9 cellular contexts compared by ENCODE assay signal in genomic region chr19:4181053-4181508, GRCh38. TPM values are rescaled to one million over a fixed set of nuclear protein-coding genes. Genes with fewer than 3 reads are reported as not detected.
DNase-seq lines count a peak whose midpoint lies in the region; ATAC-seq, FAIRE-seq and TF ChIP-seq lines count a peak whose summit lies in the region.
"Had no signal": no experiment of that assay in that cellular context is flagged by ENCODE, and none has a peak within 500 bp of the region (broad histone marks: within the 10 kb centered on the region; RNA-seq: fewer than 3 reads in every experiment).

No MANE protein-coding gene starts in this region.

- no peaks in the 10 kb centered on the region for H3K27me3 ChIP-seq in GM12878 (replicated peaks in 1 of 2; ENCODE audit: control insufficient read depth in 2 of 2, insufficient read depth in 2 of 2, low read length in 1 of 2)
- no peaks in the 10 kb centered on the region for H3K27me3 ChIP-seq in body of pancreas

- DNase-seq in CMK (ENCODE audit: low read depth) (peak; percentile 45), MV-4-11 (lab: John Stamatoyannopoulos, UW) (peak; percentile 42), GM12878 (ENCODE audit: low read depth, low spot score) (no peak), natural killer cell (no peak), body of pancreas (no peak), Right ventricle myocardium superior (no peak), SHP77 treated with DMSO at 0.1 percent for 48 hours (lab: John Stamatoyannopoulos, UW) (no peak)

- H3K4me3 ChIP-seq in GM12878 = peak overlapping the region; percentile 83
- H3K4me3 ChIP-seq in body of pancreas = no peak overlapping the region

- RAD21 ChIA-PET in GM12878 (lab: Charles Lee; ENCODE audit: unreplicated experiment) = no interaction called here

- 33% methylated on average over 1 of the region's 2 CpGs for WGBS in GM12878 (ENCODE audit: insufficient coverage, insufficient replicate concordance, low lambda C conversion rate, missing lambda C conversion rate)
- 39 to 50% methylated on average over 2 of the region's 2 CpGs for whole genome bisulfite sequencing in body of pancreas, 2 donors

- no TSS peak for BruUV-seq in GM12878 (replicated peaks; lab: Mats Ljungman, UMichigan)

- intact Hi-C loops in GM12878 (cut with micrococcal nuclease; ENCODE audit: unreplicated experiment) (loop anchor here (10.0 kb wide), 1 partner anchor 116 kb away; the partner anchor contains the start of gene ZBTB7A), natural killer cell (cut with micrococcal nuclease) (no loop called here), body of pancreas (cut with DNase I) (loop anchor here (10.0 kb wide), 1 partner anchor 176 kb away; the partner anchor contains the start of gene PIAS4), Right ventricle myocardium superior (cut with DNase I) (loop anchor here (10.0 kb wide), 1 partner anchor 176 kb away; the partner anchor contains the start of gene PIAS4)

- peak overlapping the region; percentile 18; the same call in 1 of the 2 replicates for H3K9ac ChIP-seq in GM12878 (ENCODE audit: control insufficient read depth, insufficient read depth, low read length)

- H3K27me3 Mint-ChIP-seq in natural killer cell (ENCODE audit: low read depth in 2 of 2) = peaks cover 0 to 4% of the 10 kb centered on the region in 2 donors

- H3K4me2 ChIP-seq in GM12878 (ENCODE audit: control insufficient read depth, insufficient read depth) = peak overlapping the region; percentile 61

- in situ Hi-C loops in GM12878 (cut with MboI) = loop anchor here (5.0 kb wide), 1 partner anchor 194 kb away; the partner anchor contains the start of gene EEF2

- no peak for TF ChIP-seq CTCF in GM12878 (IDR thresholded peaks at IDR 0.05 in 2 of 3, conservative IDR thresholded peaks at IDR 0.05 in 1 of 3; ENCODE audit: control insufficient read depth in 2 of 3, extremely low read depth in 1 of 3, insufficient read depth in 1 of 3, low read depth in 3 of 3, low read length in 3 of 3)
- TF ChIP-seq CTCF in natural killer cell (IDR thresholded peaks at IDR 0.05) = no peak
- no peak for TF ChIP-seq CTCF in body of pancreas (IDR thresholded peaks at IDR 0.05)

- FAIRE-seq in GM12878 (lab: Jason Lieb, UNC) = no peak

- ATAC-seq in GM12878 (peak; percentile 40), natural killer cell (no peak), body of pancreas (no peak), Right ventricle myocardium superior (ENCODE audit: poor library complexity) (no peak), HG03521 (IDR thresholded peaks at IDR 0.05; ENCODE audit: unreplicated experiment) (no peak)

- POLR2A ChIA-PET in GM12878 (lab: Charles Lee) = no interaction called here

- peak overlapping the region; percentile 61 for H3K4me3 Mint-ChIP-seq in natural killer cell

- H3K36me3 ChIP-seq in GM12878 (ENCODE audit: control insufficient read depth in 2 of 2, insufficient read depth in 2 of 2, low read length in 1 of 2) (no peaks in the 10 kb centered on the region), body of pancreas (replicated peaks in 1 of 2; ENCODE audit: insufficient read depth in 1 of 2, low read depth in 2 of 2) (no peaks in the 10 kb centered on the region)

- H3K9me3 ChIP-seq in GM12878 (replicated peaks; ENCODE audit: control insufficient read depth, insufficient read depth, low read length) = no peaks in the 10 kb centered on the region
- H3K9me3 ChIP-seq in body of pancreas = no peaks in the 10 kb centered on the region

- peak overlapping the region; percentile 74 to 95 for H3K27ac Mint-ChIP-seq in natural killer cell

- peaks cover 22 to 38% of the 10 kb centered on the region in 2 donors for H3K4me1 Mint-ChIP-seq in natural killer cell

- H2AFZ ChIP-seq in GM12878 (ENCODE audit: control insufficient read depth, low read depth, low read length) = no peak overlapping the region

- TF ChIP-seq POLR2A in GM12878 (IDR thresholded peaks at IDR 0.05; ENCODE audit: low read depth, low read length) (no peak), body of pancreas (IDR thresholded peaks at IDR 0.05) (no peak)

- no peak for TF ChIP-seq RAD21 in GM12878 (IDR thresholded peaks at IDR 0.05; ENCODE audit: insufficient read depth, low read depth, low read length)

- SMC1A ChIA-PET in GM12878 (lab: Charles Lee; ENCODE audit: uncharacterized antibody, unreplicated experiment) = no interaction called here

- peak overlapping the region; percentile 17; the same call in 1 of the 2 replicates for H3K27ac ChIP-seq in GM12878 (ENCODE audit: control insufficient read depth, insufficient read depth)
- H3K27ac ChIP-seq in body of pancreas = no peak overlapping the region

- H4K20me1 ChIP-seq in GM12878 (ENCODE audit: control insufficient read depth, insufficient read depth) = no peaks in the 10 kb centered on the region

- no peaks in the 10 kb centered on the region for H3K36me3 Mint-ChIP-seq in natural killer cell

- TF ChIP-seq EP300 in GM12878 (IDR thresholded peaks at IDR 0.05; ENCODE audit: borderline replicate concordance in 1 of 2, control insufficient read depth in 1 of 2, low read depth in 2 of 2, low read length in 2 of 2) = no peak

- H3K79me2 ChIP-seq in GM12878 (ENCODE audit: control insufficient read depth, insufficient read depth, low read length) = peaks cover 14% of the 10 kb centered on the region

- peaks cover 15% of the 10 kb centered on the region for H3K4me1 ChIP-seq in GM12878 (ENCODE audit: control insufficient read depth, insufficient read depth, low read length)
- peaks cover 25% of the 10 kb centered on the region for H3K4me1 ChIP-seq in body of pancreas

- CTCF ChIA-PET in GM12878 (lab: Yijun Ruan, JAX) = interaction anchor here (0.5 to 0.6 kb wide), 3 partner anchors 13 to 41 kb away, joined by 3 read pairs; no protein-coding TSS in a partner anchor

- H3K9me3 Mint-ChIP-seq in natural killer cell = no peaks in the 10 kb centered on the region

RNA-seq across cellular contexts. Expression of gene SIRT6, which starts 1.3 kb away (rescaled TPM):
- 24.5 and 25.2 TPM in 2 replicates for total RNA-seq in GM12878 (2013; cell fraction: nucleolus; rRNA removed)
- total RNA-seq in GM12878 (2014; rRNA removed) = 25.6 and 26.0 TPM in 2 replicates
- 8.3 and 8.7 TPM in 2 replicates for total RNA-seq in GM12878 (2014; rRNA removed; fragmentation: Illumina TruSeq; extraction: Trizol)
- total RNA-seq in GM12878 (2021) = 36.3 and 39.5 TPM in 2 replicates
- polyA plus RNA-seq in GM12878 (2011; ENCODE audit: low read depth) = 9.0 TPM
- polyA plus RNA-seq in GM12878 (2011; rRNA removed) = 10.0 and 22.4 TPM in 2 replicates
- 34.9 and 58.8 TPM in 2 replicates for polyA plus RNA-seq in GM12878 (2011; cell fraction: cytosol; rRNA removed)
- polyA plus RNA-seq in GM12878 (2011; cell fraction: nucleus; rRNA removed) = 77.1 and 95.7 TPM in 2 replicates
- 29.2 and 32.3 TPM in 2 replicates for polyA plus RNA-seq in GM12878 (2012)
- polyA plus RNA-seq in GM12878 (2014; fragmentation: Illumina TruSeq; extraction: Trizol) = 0.60 and 6.7 TPM in 2 replicates
- polyA plus RNA-seq in GM12878 (2014; fragmentation: Nextera tagmentation; extraction: Ambion mirVana) = 1 to 10 TPM; 1.3 to 1.5 TPM
- polyA plus RNA-seq in GM12878 (2014; rRNA removed) = 49.6 and 60.3 TPM in 2 replicates
- 10 to 100 TPM; 29.4 to 29.8 TPM for polyA plus RNA-seq in GM12878 (2016; fragmentation: Nextera tagmentation; extraction: Ambion mirVana)
- polyA minus RNA-seq in GM12878 (2011; rRNA and poly(A)+ RNA removed) = 11.3 and 21.7 TPM in 2 replicates
- polyA minus RNA-seq in GM12878 (2011; cell fraction: cytosol; rRNA and poly(A)+ RNA removed) = 11.3 and 12.2 TPM in 2 replicates
- polyA minus RNA-seq in GM12878 (2011; cell fraction: nucleus; rRNA and poly(A)+ RNA removed) = 10.2 and 22.0 TPM in 2 replicates
- 10 to 100 TPM; 29.5 to 37.4 (median 30.5) TPM for total RNA-seq in natural killer cell
- 10 to 100 TPM; 13.2 to 54.1 TPM for total RNA-seq in body of pancreas
- 9.4 TPM for total RNA-seq in Right ventricle myocardium superior

RNA-seq across cellular contexts. Expression of gene ANKRD24, which starts 1.4 kb away (rescaled TPM):
- 1.5 and 2.2 TPM in 2 replicates for total RNA-seq in GM12878 (2013; cell fraction: nucleolus; rRNA removed)
- 0.49 and 0.51 TPM in 2 replicates for total RNA-seq in GM12878 (2014; rRNA removed)
- 0.23 and 0.27 TPM in 2 replicates for total RNA-seq in GM12878 (2014; rRNA removed; fragmentation: Illumina TruSeq; extraction: Trizol)
- 0.51 and 0.59 TPM in 2 replicates for total RNA-seq in GM12878 (2021)
- 0.49 TPM for polyA plus RNA-seq in GM12878 (2011; ENCODE audit: low read depth)
- 0.43 TPM in 2 replicates for polyA plus RNA-seq in GM12878 (2011; rRNA removed)
- 0.84 and 0.90 TPM in 2 replicates for polyA plus RNA-seq in GM12878 (2011; cell fraction: cytosol; rRNA removed)
- polyA plus RNA-seq in GM12878 (2011; cell fraction: nucleus; rRNA removed) = 2.7 and 2.8 TPM in 2 replicates
- 1.5 TPM in 2 replicates for polyA plus RNA-seq in GM12878 (2012)
- 0.12 and 0.14 TPM in 2 replicates for polyA plus RNA-seq in GM12878 (2014; fragmentation: Illumina TruSeq; extraction: Trizol)
- polyA plus RNA-seq in GM12878 (2014; fragmentation: Nextera tagmentation; extraction: Ambion mirVana) = under 1 TPM in 1 of 2 experiments, not detected in 1; 0.02 TPM
- polyA plus RNA-seq in GM12878 (2014; rRNA removed) = 0.42 and 0.47 TPM in 2 replicates
- under 1 TPM; 0.31 to 0.35 TPM for polyA plus RNA-seq in GM12878 (2016; fragmentation: Nextera tagmentation; extraction: Ambion mirVana)
- 0.51 and 0.57 TPM in 2 replicates for polyA minus RNA-seq in GM12878 (2011; rRNA and poly(A)+ RNA removed)
- polyA minus RNA-seq in GM12878 (2011; cell fraction: cytosol; rRNA and poly(A)+ RNA removed) = 0.21 TPM in 1 of 2 replicates, not detected in the other
- polyA minus RNA-seq in GM12878 (2011; cell fraction: nucleus; rRNA and poly(A)+ RNA removed) = 0.12 and 0.38 TPM in 2 replicates
- total RNA-seq in natural killer cell = 1 to 10 TPM in 1 of 3 donors, under 1 TPM in 2; 0.65 to 2.2 (median 0.71) TPM
- 1 to 10 TPM; 2.1 to 3.6 TPM for total RNA-seq in body of pancreas
- 0.08 TPM for total RNA-seq in Right ventricle myocardium superior

RNA-seq across cellular contexts. Expression of gene CREB3L3, which starts 27.6 kb away (rescaled TPM):
- total RNA-seq in GM12878 (2013; cell fraction: nucleolus; rRNA removed) = not detected in 2 replicates
- total RNA-seq in GM12878 (2014; rRNA removed) = not detected in 2 replicates
- total RNA-seq in GM12878 (2014; rRNA removed; fragmentation: Illumina TruSeq; extraction: Trizol) = not detected in 2 replicates
- total RNA-seq in GM12878 (2021) = not detected in 2 replicates
- not detected for polyA plus RNA-seq in GM12878 (2011; ENCODE audit: low read depth)
- polyA plus RNA-seq in GM12878 (2011; rRNA removed) = 0.22 and 0.46 TPM in 2 replicates
- 0.60 and 0.72 TPM in 2 replicates for polyA plus RNA-seq in GM12878 (2011; cell fraction: cytosol; rRNA removed)
- polyA plus RNA-seq in GM12878 (2011; cell fraction: nucleus; rRNA removed) = 0.46 and 0.61 TPM in 2 replicates
- polyA plus RNA-seq in GM12878 (2012) = 0.04 and 0.23 TPM in 2 replicates
- polyA plus RNA-seq in GM12878 (2014; fragmentation: Illumina TruSeq; extraction: Trizol) = 0.03 TPM in 1 of 2 replicates, not detected in the other
- polyA plus RNA-seq in GM12878 (2014; fragmentation: Nextera tagmentation; extraction: Ambion mirVana) = not detected
- not detected in 2 replicates for polyA plus RNA-seq in GM12878 (2014; rRNA removed)
- polyA plus RNA-seq in GM12878 (2016; fragmentation: Nextera tagmentation; extraction: Ambion mirVana) = under 1 TPM in 1 of 2 experiments, not detected in 1; 0.07 TPM
- 0.52 TPM in 1 of 2 replicates, not detected in the other for polyA minus RNA-seq in GM12878 (2011; rRNA and poly(A)+ RNA removed)
- polyA minus RNA-seq in GM12878 (2011; cell fraction: cytosol; rRNA and poly(A)+ RNA removed) = not detected in 2 replicates
- 0.29 TPM in 1 of 2 replicates, not detected in the other for polyA minus RNA-seq in GM12878 (2011; cell fraction: nucleus; rRNA and poly(A)+ RNA removed)
- total RNA-seq in natural killer cell = under 1 TPM in 2 of 3 donors, not detected in 1; 0.43 to 0.70 TPM
- under 1 TPM in 1 of 2 donors, not detected in 1; 0.52 TPM for total RNA-seq in body of pancreas
- total RNA-seq in Right ventricle myocardium superior = not detected
- total RNA-seq: dermis microvascular lymphatic vessel endothelial cell had no signal

RNA-seq across cellular contexts. Expression of gene EBI3, which starts 48.2 kb away (rescaled TPM):
- total RNA-seq in GM12878 (2013; cell fraction: nucleolus; rRNA removed) = 450 and 530 TPM in 2 replicates
- total RNA-seq in GM12878 (2014; rRNA removed) = 137 and 149 TPM in 2 replicates
- 61.0 and 68.2 TPM in 2 replicates for total RNA-seq in GM12878 (2014; rRNA removed; fragmentation: Illumina TruSeq; extraction: Trizol)
- 224 and 232 TPM in 2 replicates for total RNA-seq in GM12878 (2021)
- polyA plus RNA-seq in GM12878 (2011; ENCODE audit: low read depth) = 92.7 TPM
- polyA plus RNA-seq in GM12878 (2011; rRNA removed) = 140 and 276 TPM in 2 replicates
- 391 and 446 TPM in 2 replicates for polyA plus RNA-seq in GM12878 (2011; cell fraction: cytosol; rRNA removed)
- polyA plus RNA-seq in GM12878 (2011; cell fraction: nucleus; rRNA removed) = 237 and 277 TPM in 2 replicates
- polyA plus RNA-seq in GM12878 (2012) = 176 and 238 TPM in 2 replicates
- polyA plus RNA-seq in GM12878 (2014; fragmentation: Illumina TruSeq; extraction: Trizol) = 13.5 and 47.7 TPM in 2 replicates
- 10 to 100 TPM; 22.0 to 61.1 TPM for polyA plus RNA-seq in GM12878 (2014; fragmentation: Nextera tagmentation; extraction: Ambion mirVana)
- 257 and 266 TPM in 2 replicates for polyA plus RNA-seq in GM12878 (2014; rRNA removed)
- 100 to 1,000 TPM; 278 to 288 TPM for polyA plus RNA-seq in GM12878 (2016; fragmentation: Nextera tagmentation; extraction: Ambion mirVana)
- polyA minus RNA-seq in GM12878 (2011; rRNA and poly(A)+ RNA removed) = 103 and 190 TPM in 2 replicates
- polyA minus RNA-seq in GM12878 (2011; cell fraction: cytosol; rRNA and poly(A)+ RNA removed) = 139 and 168 TPM in 2 replicates
- polyA minus RNA-seq in GM12878 (2011; cell fraction: nucleus; rRNA and poly(A)+ RNA removed) = 74.0 and 109 TPM in 2 replicates
- total RNA-seq in natural killer cell = not detected
- 10 to 100 TPM in 1 of 2 donors, under 1 TPM in 1; 0.99 to 27.5 TPM for total RNA-seq in body of pancreas
- total RNA-seq in Right ventricle myocardium superior = 0.51 TPM

RNA-seq across cellular contexts. Expression of gene MAP2K2, which starts 57.2 kb away (rescaled TPM):
- total RNA-seq in GM12878 (2013; cell fraction: nucleolus; rRNA removed) = 58.9 and 63.2 TPM in 2 replicates
- total RNA-seq in GM12878 (2014; rRNA removed) (178 and 210 TPM in 2 replicates), GM12878 (2014; rRNA removed; fragmentation: Illumina TruSeq; extraction: Trizol) (72.1 and 92.8 TPM in 2 replicates), GM12878 (2021) (182 and 184 TPM in 2 replicates), natural killer cell (100 to 1,000 TPM; 137 to 154 (median 152) TPM), body of pancreas (10 to 100 TPM; 56.8 to 92.0 TPM), Right ventricle myocardium superior (136 TPM)
- polyA plus RNA-seq in GM12878 (2011; ENCODE audit: low read depth) = 78.5 TPM
- polyA plus RNA-seq in GM12878 (2011; rRNA removed) (31.6 and 68.3 TPM in 2 replicates), GM12878 (2014; fragmentation: Illumina TruSeq; extraction: Trizol) (13.0 and 38.8 TPM in 2 replicates), GM12878 (2014; fragmentation: Nextera tagmentation; extraction: Ambion mirVana) (1 to 10 TPM in 1 of 2 experiments, under 1 TPM in 1; 1.00 to 6.8 TPM), GM12878 (2014; rRNA removed) (144 and 166 TPM in 2 replicates), GM12878 (2016; fragmentation: Nextera tagmentation; extraction: Ambion mirVana) (10 to 100 TPM; 33.4 to 33.7 TPM)
- polyA plus RNA-seq in GM12878 (2011; cell fraction: cytosol; rRNA removed) = 109 and 144 TPM in 2 replicates
- polyA plus RNA-seq in GM12878 (2011; cell fraction: nucleus; rRNA removed) = 127 and 159 TPM in 2 replicates
- polyA plus RNA-seq in GM12878 (2012) = 133 and 176 TPM in 2 replicates
- polyA minus RNA-seq in GM12878 (2011; rRNA and poly(A)+ RNA removed) = 32.9 and 84.0 TPM in 2 replicates
- polyA minus RNA-seq in GM12878 (2011; cell fraction: cytosol; rRNA and poly(A)+ RNA removed) = 64.1 and 69.3 TPM in 2 replicates
- polyA minus RNA-seq in GM12878 (2011; cell fraction: nucleus; rRNA and poly(A)+ RNA removed) = 27.6 and 40.2 TPM in 2 replicates

Comparison
In these comparisons a context has a peak if more than half of its experiments do, and no peak if none do; other contexts are left out.
1. DNase-seq: peak in CMK (single experiment) and MV-4-11 (single experiment); none in GM12878 (single experiment), natural killer cell (single experiment), body of pancreas (0 of 4), Right ventricle myocardium superior (single experiment) and SHP77 treated with DMSO at 0.1 percent for 48 hours (single experiment).